1 cellular context compared by ENCODE assay signal in the genomic region with DNA sequence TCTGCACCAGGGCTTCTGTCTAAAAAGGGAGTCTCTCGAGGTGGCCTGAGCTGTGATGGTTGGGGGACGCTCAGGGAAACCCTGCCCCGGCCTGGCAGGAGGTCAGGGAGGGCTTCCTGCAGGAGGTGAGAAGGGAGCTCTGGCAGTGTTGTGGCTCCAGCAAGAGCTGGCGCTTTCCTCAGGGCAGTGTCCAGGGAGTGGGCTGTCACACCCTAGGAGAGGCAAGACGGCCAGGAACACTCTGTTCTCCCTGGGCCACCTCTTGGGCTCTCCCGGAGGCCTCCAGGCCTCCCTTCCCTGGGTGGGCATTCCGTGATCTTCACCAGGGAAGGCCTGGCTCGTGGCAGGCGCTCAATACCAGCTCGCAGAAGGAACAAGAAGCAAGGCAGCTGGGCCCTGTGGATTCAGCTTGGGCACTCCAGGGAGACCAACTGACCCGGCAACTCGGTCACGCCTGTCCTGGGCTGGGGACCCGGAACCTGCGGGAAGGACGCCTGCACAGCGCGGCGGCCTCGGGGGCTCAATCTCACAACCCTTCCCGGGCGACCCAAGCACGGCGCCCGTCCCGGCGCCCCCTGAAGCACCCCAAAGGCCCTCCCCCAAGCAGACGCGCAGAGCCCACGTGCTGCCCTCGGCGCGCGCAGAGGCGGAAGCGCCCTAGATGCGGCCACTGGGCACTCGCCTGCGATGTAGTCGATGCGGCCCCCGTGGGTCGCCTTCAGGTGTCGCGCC.
TF ChIP-seq lines count a peak whose summit lies in the region.

No MANE protein-coding gene starts in this region.

TF ChIP-seq in K562, 482 proteins besides CTCF, POLR2A, EP300 and RAD21 (continued from another document and continues in another):
- TF ChIP-seq, protein P1, sequence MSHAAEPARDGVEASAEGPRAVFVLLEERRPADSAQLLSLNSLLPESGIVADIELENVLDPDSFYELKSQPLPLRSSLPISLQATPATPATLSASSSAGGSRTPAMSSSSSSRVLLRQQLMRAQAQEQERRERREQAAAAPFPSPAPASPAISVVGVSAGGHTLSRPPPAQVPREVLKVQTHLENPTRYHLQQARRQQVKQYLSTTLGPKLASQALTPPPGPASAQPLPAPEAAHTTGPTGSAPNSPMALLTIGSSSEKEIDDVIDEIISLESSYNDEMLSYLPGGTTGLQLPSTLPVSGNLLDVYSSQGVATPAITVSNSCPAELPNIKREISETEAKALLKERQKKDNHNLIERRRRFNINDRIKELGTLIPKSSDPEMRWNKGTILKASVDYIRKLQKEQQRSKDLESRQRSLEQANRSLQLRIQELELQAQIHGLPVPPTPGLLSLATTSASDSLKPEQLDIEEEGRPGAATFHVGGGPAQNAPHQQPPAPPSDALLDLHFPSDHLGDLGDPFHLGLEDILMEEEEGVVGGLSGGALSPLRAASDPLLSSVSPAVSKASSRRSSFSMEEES (CRISPR knock-in tag; IDR thresholded peaks at IDR 0.05): no peak
- TF ChIP-seq SMAD4 (CRISPR knock-in tag; conservative IDR thresholded peaks at IDR 0.05): no peak; the same call in 1 of the 2 replicates
- no peak for TF ChIP-seq EZH2 (IDR thresholded peaks at IDR 0.05; ENCODE audit: borderline replicate concordance, low read depth, low read length)
- no peak; the same call in 1 of the 2 replicates for TF ChIP-seq PML (IDR thresholded peaks at IDR 0.05; ENCODE audit: low read length)
- no peak for TF ChIP-seq YBX1 (IDR thresholded peaks at IDR 0.05)
- no peak for TF ChIP-seq CBFA2T3 (IDR thresholded peaks at IDR 0.05)
- no peak for TF ChIP-seq MED1 (CRISPR knock-in tag; IDR thresholded peaks at IDR 0.05; ENCODE audit: borderline replicate concordance)
- TF ChIP-seq KDM1A (IDR thresholded peaks at IDR 0.05): no peak
- TF ChIP-seq TBL1XR1 (IDR thresholded peaks at IDR 0.05; ENCODE audit: low read length in 2 of 2): no peak
- TF ChIP-seq FOXA1 (IDR thresholded peaks at IDR 0.05; ENCODE audit: borderline replicate concordance): no peak
- TF ChIP-seq HDAC1 (IDR thresholded peaks at IDR 0.05): peak in 1 of 2 experiments; percentile 94; a peak in 2 of 4 replicates
- TF ChIP-seq, protein P2, sequence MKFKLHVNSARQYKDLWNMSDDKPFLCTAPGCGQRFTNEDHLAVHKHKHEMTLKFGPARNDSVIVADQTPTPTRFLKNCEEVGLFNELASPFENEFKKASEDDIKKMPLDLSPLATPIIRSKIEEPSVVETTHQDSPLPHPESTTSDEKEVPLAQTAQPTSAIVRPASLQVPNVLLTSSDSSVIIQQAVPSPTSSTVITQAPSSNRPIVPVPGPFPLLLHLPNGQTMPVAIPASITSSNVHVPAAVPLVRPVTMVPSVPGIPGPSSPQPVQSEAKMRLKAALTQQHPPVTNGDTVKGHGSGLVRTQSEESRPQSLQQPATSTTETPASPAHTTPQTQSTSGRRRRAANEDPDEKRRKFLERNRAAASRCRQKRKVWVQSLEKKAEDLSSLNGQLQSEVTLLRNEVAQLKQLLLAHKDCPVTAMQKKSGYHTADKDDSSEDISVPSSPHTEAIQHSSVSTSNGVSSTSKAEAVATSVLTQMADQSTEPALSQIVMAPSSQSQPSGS (CRISPR knock-in tag; IDR thresholded peaks at IDR 0.05): no peak
- TF ChIP-seq ETS2 (tag; IDR thresholded peaks at IDR 0.05; ENCODE audit: borderline replicate concordance, poor library complexity, severe bottlenecking): no peak
- no peak for TF ChIP-seq TCF7 (IDR thresholded peaks at IDR 0.05; ENCODE audit: borderline replicate concordance)
- TF ChIP-seq RFX7 (CRISPR knock-in tag; IDR thresholded peaks at IDR 0.05): no peak
- TF ChIP-seq ZFP1 (CRISPR knock-in tag; IDR thresholded peaks at IDR 0.05): no peak
- TF ChIP-seq FOXM1 (IDR thresholded peaks at IDR 0.05; ENCODE audit: low read depth): no peak
- TF ChIP-seq FOXM1 (CRISPR knock-in tag; IDR thresholded peaks at IDR 0.05; ENCODE audit: low read depth): no peak
- peak; percentile 77; the same call in 1 of the 2 replicates for TF ChIP-seq MXI1 (IDR thresholded peaks at IDR 0.05; ENCODE audit: low read depth, low read length)
- TF ChIP-seq, protein P3, sequence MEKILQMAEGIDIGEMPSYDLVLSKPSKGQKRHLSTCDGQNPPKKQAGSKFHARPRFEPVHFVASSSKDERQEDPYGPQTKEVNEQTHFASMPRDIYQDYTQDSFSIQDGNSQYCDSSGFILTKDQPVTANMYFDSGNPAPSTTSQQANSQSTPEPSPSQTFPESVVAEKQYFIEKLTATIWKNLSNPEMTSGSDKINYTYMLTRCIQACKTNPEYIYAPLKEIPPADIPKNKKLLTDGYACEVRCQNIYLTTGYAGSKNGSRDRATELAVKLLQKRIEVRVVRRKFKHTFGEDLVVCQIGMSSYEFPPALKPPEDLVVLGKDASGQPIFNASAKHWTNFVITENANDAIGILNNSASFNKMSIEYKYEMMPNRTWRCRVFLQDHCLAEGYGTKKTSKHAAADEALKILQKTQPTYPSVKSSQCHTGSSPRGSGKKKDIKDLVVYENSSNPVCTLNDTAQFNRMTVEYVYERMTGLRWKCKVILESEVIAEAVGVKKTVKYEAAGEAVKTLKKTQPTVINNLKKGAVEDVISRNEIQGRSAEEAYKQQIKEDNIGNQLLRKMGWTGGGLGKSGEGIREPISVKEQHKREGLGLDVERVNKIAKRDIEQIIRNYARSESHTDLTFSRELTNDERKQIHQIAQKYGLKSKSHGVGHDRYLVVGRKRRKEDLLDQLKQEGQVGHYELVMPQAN (IDR thresholded peaks at IDR 0.05; ENCODE audit: borderline replicate concordance): peak; percentile 94; the same call in 1 of the 2 replicates
- TF ChIP-seq ZNF707 (CRISPR knock-in tag; conservative IDR thresholded peaks at IDR 0.05): no peak
- TF ChIP-seq ZNF217 (CRISPR knock-in tag; IDR thresholded peaks at IDR 0.05): no peak
- no peak for TF ChIP-seq ZNF77 (CRISPR knock-in tag; IDR thresholded peaks at IDR 0.05)
- peak; percentile 95 for TF ChIP-seq USF1 (CRISPR knock-in tag; IDR thresholded peaks at IDR 0.05)
- 0 out of 2 replicates have a peak, but pooled peaks have one; percentile 51 for TF ChIP-seq HDAC8 (tag; IDR thresholded peaks at IDR 0.05)
- TF ChIP-seq MEIS2 (IDR thresholded peaks at IDR 0.05; ENCODE audit: partially characterized antibody): no peak
- no peak for TF ChIP-seq ELK3 (CRISPR knock-in tag; IDR thresholded peaks at IDR 0.05)
- no peak for TF ChIP-seq ZEB2 (IDR thresholded peaks at IDR 0.05)
- TF ChIP-seq MXD1 (CRISPR knock-in tag; IDR thresholded peaks at IDR 0.05; ENCODE audit: borderline replicate concordance, poor library complexity, severe bottlenecking): no peak
- no peak for TF ChIP-seq TEAD1 (CRISPR knock-in tag; IDR thresholded peaks at IDR 0.05)
- TF ChIP-seq MAZ (CRISPR knock-in tag; conservative IDR thresholded peaks at IDR 0.05 in 1 of 2, IDR thresholded peaks at IDR 0.05 in 1 of 2): peak in 1 of 2 experiments; percentile 52; a peak in 2 of 4 replicates
- TF ChIP-seq ERF (CRISPR knock-in tag; IDR thresholded peaks at IDR 0.05): peak; percentile 24; the same call in 1 of the 2 replicates
- no peak for TF ChIP-seq ZNF785 (CRISPR knock-in tag; IDR thresholded peaks at IDR 0.05)
- TF ChIP-seq NCOA2 (IDR thresholded peaks at IDR 0.05; ENCODE audit: partially characterized antibody in 2 of 2): no peak
- TF ChIP-seq, protein P4, sequence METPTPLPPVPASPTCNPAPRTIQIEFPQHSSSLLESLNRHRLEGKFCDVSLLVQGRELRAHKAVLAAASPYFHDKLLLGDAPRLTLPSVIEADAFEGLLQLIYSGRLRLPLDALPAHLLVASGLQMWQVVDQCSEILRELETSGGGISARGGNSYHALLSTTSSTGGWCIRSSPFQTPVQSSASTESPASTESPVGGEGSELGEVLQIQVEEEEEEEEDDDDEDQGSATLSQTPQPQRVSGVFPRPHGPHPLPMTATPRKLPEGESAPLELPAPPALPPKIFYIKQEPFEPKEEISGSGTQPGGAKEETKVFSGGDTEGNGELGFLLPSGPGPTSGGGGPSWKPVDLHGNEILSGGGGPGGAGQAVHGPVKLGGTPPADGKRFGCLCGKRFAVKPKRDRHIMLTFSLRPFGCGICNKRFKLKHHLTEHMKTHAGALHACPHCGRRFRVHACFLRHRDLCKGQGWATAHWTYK (CRISPR knock-in tag; IDR thresholded peaks at IDR 0.05): 0 out of 2 replicates have a peak, but pooled peaks have one; percentile 55
- no peak for TF ChIP-seq ZNF239 (CRISPR knock-in tag; IDR thresholded peaks at IDR 0.05)
- no peak for TF ChIP-seq E2F6 (IDR thresholded peaks at IDR 0.05; ENCODE audit: borderline replicate concordance in 1 of 2, extremely low read depth in 1 of 2, insufficient read depth in 1 of 2, insufficient read length in 1 of 2, low read depth in 1 of 2, low read length in 1 of 2, poor library complexity in 1 of 2, severe bottlenecking in 1 of 2)
- TF ChIP-seq NFIX (CRISPR knock-in tag; IDR thresholded peaks at IDR 0.05; ENCODE audit: low read depth): no peak
- no peak for TF ChIP-seq PCBP2 (IDR thresholded peaks at IDR 0.05; ENCODE audit: low read depth, low read length, poor library complexity, severe bottlenecking)
- no peak for TF ChIP-seq ZBTB11 (CRISPR knock-in tag; IDR thresholded peaks at IDR 0.05)
- no peak for TF ChIP-seq KHSRP (IDR thresholded peaks at IDR 0.05)
- TF ChIP-seq JUND (IDR thresholded peaks at IDR 0.05; ENCODE audit: borderline replicate concordance, low read depth, low read length): no peak
- no peak for TF ChIP-seq JUND (tag; IDR thresholded peaks at IDR 0.05; ENCODE audit: borderline replicate concordance, low read depth, low read length)
- no peak for TF ChIP-seq TAF7 (tag; IDR thresholded peaks at IDR 0.05)
- TF ChIP-seq POLR2H (tag; IDR thresholded peaks at IDR 0.05; ENCODE audit: low read depth): no peak; the same call in 1 of the 2 replicates
- TF ChIP-seq FUS (optimal IDR thresholded peaks at IDR 0.05; ENCODE audit: low read depth, low read length): no peak
- no peak for TF ChIP-seq XRCC3 (IDR thresholded peaks at IDR 0.05)
- no peak for TF ChIP-seq SIRT6 (IDR thresholded peaks at IDR 0.05; ENCODE audit: low read depth, low read length)
- TF ChIP-seq MBD2 (IDR thresholded peaks at IDR 0.05; ENCODE audit: borderline replicate concordance, low read depth): no peak
- no peak for TF ChIP-seq SMARCA4 (IDR thresholded peaks at IDR 0.05)
- TF ChIP-seq ELF4 (CRISPR knock-in tag; IDR thresholded peaks at IDR 0.05): peak; percentile 77; the same call in 1 of the 2 replicates
- TF ChIP-seq, protein P5, sequence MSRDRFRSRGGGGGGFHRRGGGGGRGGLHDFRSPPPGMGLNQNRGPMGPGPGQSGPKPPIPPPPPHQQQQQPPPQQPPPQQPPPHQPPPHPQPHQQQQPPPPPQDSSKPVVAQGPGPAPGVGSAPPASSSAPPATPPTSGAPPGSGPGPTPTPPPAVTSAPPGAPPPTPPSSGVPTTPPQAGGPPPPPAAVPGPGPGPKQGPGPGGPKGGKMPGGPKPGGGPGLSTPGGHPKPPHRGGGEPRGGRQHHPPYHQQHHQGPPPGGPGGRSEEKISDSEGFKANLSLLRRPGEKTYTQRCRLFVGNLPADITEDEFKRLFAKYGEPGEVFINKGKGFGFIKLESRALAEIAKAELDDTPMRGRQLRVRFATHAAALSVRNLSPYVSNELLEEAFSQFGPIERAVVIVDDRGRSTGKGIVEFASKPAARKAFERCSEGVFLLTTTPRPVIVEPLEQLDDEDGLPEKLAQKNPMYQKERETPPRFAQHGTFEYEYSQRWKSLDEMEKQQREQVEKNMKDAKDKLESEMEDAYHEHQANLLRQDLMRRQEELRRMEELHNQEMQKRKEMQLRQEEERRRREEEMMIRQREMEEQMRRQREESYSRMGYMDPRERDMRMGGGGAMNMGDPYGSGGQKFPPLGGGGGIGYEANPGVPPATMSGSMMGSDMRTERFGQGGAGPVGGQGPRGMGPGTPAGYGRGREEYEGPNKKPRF (IDR thresholded peaks at IDR 0.05; ENCODE audit: low read depth, low read length): no peak
